Comparison of ENCODE assay signal across 30 cellular contexts in the genomic region with DNA sequence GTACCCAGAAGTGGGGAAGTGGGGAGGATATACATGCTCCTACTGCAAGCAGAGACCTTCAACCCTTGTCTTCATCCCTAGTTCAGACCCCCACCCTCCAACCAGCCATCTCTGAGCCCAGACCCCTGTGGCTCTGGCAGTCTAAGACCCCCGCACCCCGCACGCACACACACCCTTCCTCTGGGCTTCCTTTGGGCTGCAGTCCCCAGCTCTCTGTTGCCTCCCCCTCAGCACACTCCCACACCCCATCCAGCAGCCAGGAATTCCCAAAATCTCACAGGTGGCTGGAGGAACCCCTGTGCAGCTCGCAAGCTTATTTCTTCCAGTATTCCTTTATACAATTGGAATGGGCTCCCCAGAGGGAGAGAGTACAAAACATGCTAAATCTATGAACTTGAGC.
"Had no signal": no experiment of that assay in that cellular context is flagged by ENCODE, and none has a peak within 500 bp of the region (broad histone marks: within the 10 kb centered on the region; RNA-seq: fewer than 3 reads in every experiment).

No MANE protein-coding gene starts in this region.

- H3K27me3 Mint-ChIP-seq: activated B cell treated with CpG ODN at 0.5 μM for 24 hours; activated naive CD4-positive, alpha-beta T cell treated with anti-CD3 and anti-CD28 coated beads, Interleukin-2, amount 50 U/mL, for 24 hours; activated naive CD8-positive, alpha-beta T cell treated with anti-CD3 and anti-CD28 coated beads for 36 hours; activated naive CD8-positive, alpha-beta T cell treated with anti-CD3 and anti-CD28 coated beads, Interleukin-2, amount 50 U/mL, for 24 hours; T-helper 17 cell had no signal

- H3K4me3 ChIP-seq: adrenal gland, body of pancreas, esophagus squamous epithelium, gastroesophageal sphincter, heart right ventricle had no signal

- H3K27ac Mint-ChIP-seq: activated B cell treated with CpG ODN at 0.5 μM for 24 hours; activated naive CD4-positive, alpha-beta T cell treated with anti-CD3 and anti-CD28 coated beads for 36 hours; activated naive CD4-positive, alpha-beta T cell treated with anti-CD3 and anti-CD28 coated beads, Interleukin-2, amount 50 U/mL, for 24 hours; activated naive CD8-positive, alpha-beta T cell treated with anti-CD3 and anti-CD28 coated beads for 36 hours; activated naive CD8-positive, alpha-beta T cell treated with anti-CD3 and anti-CD28 coated beads, Interleukin-2, amount 50 U/mL, for 24 hours; activated T-cell treated with anti-CD3 and anti-CD28 coated beads, Interleukin-2, amount 50 U/mL, for 24 hours; activated T-cell treated with anti-CD3 and anti-CD28 coated beads, Interleukin-2, amount 50 U/mL, for 72 hours; T-helper 2 cell treated with Interferon-gamma antibody and Interleukin-4, amounts not matched to agents 5 μg/mL and 100 μg/mL, for 36 hours had no signal

- ATAC-seq: activated CD4-positive, CD25-positive, alpha-beta regulatory T cell treated with anti-CD3 and anti-CD28 coated beads, Interleukin-2, amount 50 U/mL, for 24 hours; activated naive CD8-positive, alpha-beta T cell treated with anti-CD3 and anti-CD28 coated beads, Interleukin-2, amount 50 U/mL, for 24 hours; activated T-cell treated with anti-CD3 and anti-CD28 coated beads, Interleukin-2, amount 50 U/mL, for 72 hours; body of pancreas; gastroesophageal sphincter; heart right ventricle; T-helper 17 cell had no signal

- H3K27ac ChIP-seq: adrenal gland, body of pancreas, esophagus squamous epithelium, gastroesophageal sphincter, heart right ventricle, WERI-Rb-1 had no signal

- H3K4me3 Mint-ChIP-seq: activated B cell treated with CpG ODN at 0.5 μM for 24 hours; activated naive CD4-positive, alpha-beta T cell treated with anti-CD3 and anti-CD28 coated beads for 36 hours; activated naive CD4-positive, alpha-beta T cell treated with anti-CD3 and anti-CD28 coated beads, Interleukin-2, amount 50 U/mL, for 24 hours; activated naive CD8-positive, alpha-beta T cell treated with anti-CD3 and anti-CD28 coated beads for 36 hours; activated naive CD8-positive, alpha-beta T cell treated with anti-CD3 and anti-CD28 coated beads, Interleukin-2, amount 50 U/mL, for 24 hours; activated T-cell treated with anti-CD3 and anti-CD28 coated beads, Interleukin-2, amount 50 U/mL, for 24 hours; activated T-cell treated with anti-CD3 and anti-CD28 coated beads, Interleukin-2, amount 50 U/mL, for 72 hours; T-helper 17 cell; T-helper 2 cell treated with Interferon-gamma antibody and Interleukin-4, amounts not matched to agents 5 μg/mL and 100 μg/mL, for 36 hours had no signal

- H3K9me3 Mint-ChIP-seq: activated naive CD4-positive, alpha-beta T cell treated with anti-CD3 and anti-CD28 coated beads for 36 hours; activated naive CD4-positive, alpha-beta T cell treated with anti-CD3 and anti-CD28 coated beads, Interleukin-2, amount 50 U/mL, for 24 hours; activated naive CD8-positive, alpha-beta T cell treated with anti-CD3 and anti-CD28 coated beads for 36 hours; activated naive CD8-positive, alpha-beta T cell treated with anti-CD3 and anti-CD28 coated beads, Interleukin-2, amount 50 U/mL, for 24 hours; activated T-cell treated with anti-CD3 and anti-CD28 coated beads, Interleukin-2, amount 50 U/mL, for 24 hours; T-helper 2 cell treated with Interferon-gamma antibody and Interleukin-4, amounts not matched to agents 5 μg/mL and 100 μg/mL, for 36 hours had no signal

- H3K4me1 ChIP-seq: adrenal gland, body of pancreas, esophagus squamous epithelium, gastroesophageal sphincter, heart right ventricle had no signal

- H3K27me3 ChIP-seq: adrenal gland, body of pancreas, esophagus squamous epithelium, gastroesophageal sphincter, heart right ventricle had no signal

- DNase-seq: activated B cell treated with CpG ODN at 0.5 μM for 24 hours; activated CD4-positive, alpha-beta T cell treated with anti-CD3 and anti-CD28 coated beads for 48 hours; activated CD4-positive, alpha-beta T cell treated with anti-CD3 and anti-CD28 coated beads, Interleukin-2, amount 50 U/mL, for 1 hour; activated CD4-positive, alpha-beta T cell treated with anti-CD3 and anti-CD28 coated beads, Interleukin-2, amount 50 U/mL, for 48 hours; activated CD8-positive, alpha-beta memory T cell treated with anti-CD3 and anti-CD28 coated beads, Interleukin-2, amount 50 U/mL, for 48 hours; activated naive CD4-positive, alpha-beta T cell treated with anti-CD3 and anti-CD28 coated beads for 36 hours; activated naive CD8-positive, alpha-beta T cell treated with anti-CD3 and anti-CD28 coated beads for 36 hours; activated naive CD8-positive, alpha-beta T cell treated with anti-CD3 and anti-CD28 coated beads, Interleukin-2, amount 50 U/mL, for 24 hours; activated T-cell treated with anti-CD3 and anti-CD28 coated beads for 4 hours; activated T-cell treated with anti-CD3 and anti-CD28 coated beads, Interleukin-2, amount 50 U/mL, for 24 hours; activated T-cell treated with anti-CD3 and anti-CD28 coated beads, Interleukin-2, amount 50 U/mL, for 72 hours; amygdala; aorta; body of pancreas; caudate nucleus; effector CD8-positive, alpha-beta T cell; erythroblast; esophagus squamous epithelium; foreskin melanocyte; heart right ventricle; T-helper 1 cell; T-helper 17 cell; T1000; WERI-Rb-1 had no signal

- H3K36me3 Mint-ChIP-seq: activated naive CD4-positive, alpha-beta T cell treated with anti-CD3 and anti-CD28 coated beads, Interleukin-2, amount 50 U/mL, for 24 hours; activated naive CD8-positive, alpha-beta T cell treated with anti-CD3 and anti-CD28 coated beads for 36 hours had no signal

- FAIRE-seq: colon had no signal

- H3K9me3 ChIP-seq: adrenal gland, body of pancreas, esophagus squamous epithelium, gastroesophageal sphincter, heart right ventricle had no signal

- H3K36me3 ChIP-seq: adrenal gland, esophagus squamous epithelium, gastroesophageal sphincter, heart right ventricle, WERI-Rb-1 had no signal
